Comparison of ENCODE assay signal across 8 cellular contexts in the genomic region with DNA sequence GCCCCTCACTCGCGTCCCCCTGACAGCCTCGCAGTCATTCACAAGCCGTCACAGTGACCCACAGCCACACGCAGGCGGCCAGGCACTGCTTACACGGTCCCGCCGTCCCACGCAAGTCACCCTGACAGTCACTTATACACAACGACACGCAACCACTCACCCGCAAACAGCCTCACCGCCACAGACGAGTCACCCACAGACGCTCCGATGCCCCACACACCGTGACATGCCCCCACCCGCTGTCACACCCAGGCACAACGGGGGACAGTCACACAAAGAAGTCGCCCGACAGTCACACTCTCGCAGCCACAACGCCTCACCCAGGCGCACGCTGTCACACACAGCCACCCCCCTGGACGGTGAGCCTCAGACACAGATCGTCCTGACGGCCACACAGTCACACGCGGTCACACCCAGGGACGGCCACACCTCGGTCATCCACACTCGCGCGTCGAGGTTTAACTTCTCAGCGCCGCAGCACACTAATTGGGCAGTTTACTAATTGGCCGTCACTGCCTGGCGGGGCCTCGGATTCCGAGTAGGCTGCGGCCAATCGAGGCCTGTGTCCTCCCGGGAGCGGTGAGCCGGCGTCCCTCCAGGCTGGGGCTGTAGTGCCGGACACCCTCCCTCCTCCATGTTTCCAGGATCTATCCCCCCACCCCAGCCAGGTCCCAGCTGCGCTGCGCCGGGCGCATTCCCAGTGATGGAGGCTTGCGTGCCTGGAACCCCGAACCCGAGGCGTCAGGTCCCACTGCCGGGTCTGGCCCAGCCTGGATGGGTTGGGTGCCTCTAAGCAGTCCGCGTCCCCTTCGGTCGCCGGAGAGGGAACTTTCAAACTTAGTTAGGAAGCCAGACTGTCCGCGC. TPM values are rescaled to one million over a fixed set of nuclear protein-coding genes. Genes with fewer than 3 reads are reported as not detected.
DNase-seq lines count a peak whose midpoint lies in the region; TF ChIP-seq lines count a peak whose summit lies in the region.

No MANE protein-coding gene starts in this region.

- DNase-seq in M059J (ENCODE audit: low read depth) = peak; percentile 52
- peak; percentile 29 for DNase-seq in activated gamma-delta T cell treated with Interleukin-2 at 50 U/mL for 16 hours
- no peak for DNase-seq in left ventricle myocardium inferior
- no peak for DNase-seq in AML-193 (lab: John Stamatoyannopoulos, UW)
- no peak for DNase-seq in GF-D8 (lab: John Stamatoyannopoulos, UW)
- DNase-seq in mesenteric fat pad (ENCODE audit: low spot score) = no peak

- H3K4me1 ChIP-seq in left ventricle myocardium inferior = peaks cover 22% of the 10 kb centered on the region
- peaks cover 13% of the 10 kb centered on the region for H3K4me1 ChIP-seq in skeletal muscle satellite cell (ENCODE audit: control insufficient read depth, insufficient read depth, low read length)

- H3K9me3 ChIP-seq in left ventricle myocardium inferior (replicated peaks) (peaks cover 37% of the 10 kb centered on the region), skeletal muscle satellite cell (replicated peaks; ENCODE audit: low read length) (peaks cover 12% of the 10 kb centered on the region)

- H3K36me3 ChIP-seq in left ventricle myocardium inferior (no peaks in the 10 kb centered on the region), skeletal muscle satellite cell (ENCODE audit: insufficient read depth, low read length) (no peaks in the 10 kb centered on the region)

- no peak overlapping the region for H3K9ac ChIP-seq in skeletal muscle satellite cell (ENCODE audit: low read depth, low read length)

- H3K27me3 ChIP-seq in left ventricle myocardium inferior (ENCODE audit: low read depth) = peaks cover 73% of the 10 kb centered on the region
- H3K27me3 ChIP-seq in skeletal muscle satellite cell (ENCODE audit: control insufficient read depth, insufficient read depth, low read length) = peaks cover 77% of the 10 kb centered on the region

- H3K4me3 ChIP-seq in GM08714 (ENCODE audit: low read length) (peak overlapping the region; percentile 70; the same call in 1 of the 2 replicates), left ventricle myocardium inferior (peak overlapping the region; percentile 64), skeletal muscle satellite cell (ENCODE audit: low read length) (peak overlapping the region; percentile 20)

- no peak overlapping the region for H3K27ac ChIP-seq in left ventricle myocardium inferior (replicated peaks)

- peak overlapping the region; percentile 49 for H3K4me2 ChIP-seq in skeletal muscle satellite cell (ENCODE audit: low read length)

- TF ChIP-seq CTCF in left ventricle myocardium inferior (IDR thresholded peaks at IDR 0.05; ENCODE audit: borderline replicate concordance) = no peak

- intact Hi-C loops in left ventricle myocardium inferior (cut with micrococcal nuclease) = no loop called here

RNA-seq across cellular contexts. Expression of gene TOX2, which starts 0.8 kb away (rescaled TPM):
- 6.1 and 8.4 TPM in 2 replicates for total RNA-seq in M059J (2014; rRNA removed; shearing (Covaris generic))
- 0.30 TPM for total RNA-seq in left ventricle myocardium inferior
- 0.22 and 0.76 TPM in 2 replicates for total RNA-seq in skeletal muscle satellite cell (2012; rRNA removed)
- total RNA-seq in mesenteric fat pad = 1.2 TPM

Comparison
In these comparisons a context has a peak if more than half of its experiments do, and no peak if none do; other contexts are left out.
1. H3K4me3 ChIP-seq: peak in every context shown above with its lines; median percentile 70 in GM08714; 64 in left ventricle myocardium inferior; 20 in skeletal muscle satellite cell.
2. DNase-seq: peak in M059J (single experiment) and activated gamma-delta T cell treated with Interleukin-2 at 50 U/mL for 16 hours (single experiment); none in left ventricle myocardium inferior (single experiment), AML-193 (0 of 2), GF-D8 (single experiment) and mesenteric fat pad (single experiment).